28 cellular contexts compared by ENCODE assay signal in the genomic region with DNA sequence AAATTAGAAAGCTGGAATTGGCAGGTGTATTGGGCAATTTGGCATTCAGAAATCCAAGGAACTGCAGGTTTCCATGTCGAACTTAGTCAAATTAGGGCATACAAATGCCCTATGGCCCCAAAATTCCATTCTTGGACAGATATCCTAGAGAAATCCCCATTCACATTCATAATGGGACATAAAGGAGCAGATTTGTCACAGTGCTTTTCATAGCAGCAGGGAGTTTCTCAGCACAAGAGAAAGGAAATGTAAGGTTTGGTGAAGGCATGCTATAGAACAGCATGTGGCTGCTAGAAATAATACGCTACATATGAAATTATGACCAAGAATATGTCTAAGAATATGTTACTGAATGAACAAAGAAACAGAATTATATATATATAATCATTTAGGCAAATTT.
"Had no signal": no experiment of that assay in that cellular context is flagged by ENCODE, and none has a peak within 500 bp of the region (broad histone marks: within the 10 kb centered on the region; RNA-seq: fewer than 3 reads in every experiment).

No MANE protein-coding gene starts in this region.

- H3K27me3 ChIP-seq: stomach, testis, thyroid gland, transverse colon, upper lobe of left lung, vagina had no signal

- H3K9me3 ChIP-seq: left ventricle myocardium inferior, pancreas, prostate gland, stomach, testis, thyroid gland, transverse colon, upper lobe of left lung, vagina had no signal

- H3K4me1 Mint-ChIP-seq: naive B cell; natural killer cell; nephron progenitor cell; stimulated activated naive B cell treated with anti-CD40 and anti-IgM and Interleukin-4, amounts not matched to agents 10 μg/mL and 1 μg/mL and 100 μg/mL, for 72 hours had no signal

- H3K36me3 Mint-ChIP-seq: mesothelial cell of epicardium; naive B cell; natural killer cell; stimulated activated naive B cell treated with anti-CD40 and anti-IgM and Interleukin-4, amounts not matched to agents 10 μg/mL and 1 μg/mL and 100 μg/mL, for 72 hours had no signal

- H3K9me3 Mint-ChIP-seq: mesothelial cell of epicardium; naive B cell; nephron progenitor cell; stimulated activated naive B cell treated with anti-CD40 and anti-IgM and Interleukin-4, amounts not matched to agents 10 μg/mL and 1 μg/mL and 100 μg/mL, for 72 hours had no signal

- H3K4me3 ChIP-seq: left ventricle myocardium inferior, lung, pancreas, prostate gland, skin epidermis, stomach, testis, thyroid gland, transverse colon, upper lobe of left lung, vagina had no signal

- H3K27ac Mint-ChIP-seq: mesothelial cell of epicardium; natural killer cell; nephron progenitor cell; stimulated activated naive B cell treated with anti-CD40 and anti-IgM and Interleukin-4, amounts not matched to agents 10 μg/mL and 1 μg/mL and 100 μg/mL, for 72 hours had no signal

- DNase-seq: islet precursor cell; left ventricle myocardium inferior; mesendoderm; naive B cell; natural killer cell; nephron progenitor cell; nucleus accumbens; pancreas; posterior cingulate gyrus; retina; right cardiac atrium; stimulated activated CD4-positive, alpha-beta T cell treated with anti-CD3 and anti-CD28 coated beads, Interleukin-12 subunit alpha, Interleukin-12 subunit beta, amount 100 ng/mL, for 4 hours; stimulated activated CD4-positive, alpha-beta T cell treated with anti-CD3 and anti-CD28 coated beads, Interleukin-15, amount 100 ng/mL, for 24 hours; stimulated activated CD4-positive, alpha-beta T cell treated with anti-CD3 and anti-CD28 coated beads, Interleukin-2, amount 100 ng/mL, for 24 hours; stimulated activated CD4-positive, alpha-beta T cell treated with anti-CD3 and anti-CD28 coated beads, Interleukin-4, amount 100 ng/mL, for 1 hour; stimulated activated naive B cell treated with anti-CD40 and anti-IgM and Interleukin-4, amounts not matched to agents 10 μg/mL and 1 μg/mL and 100 μg/mL, for 72 hours; stimulated activated naive CD8-positive, alpha-beta T cell treated with anti-CD3 and anti-CD28 coated beads, Interleukin-15, Interleukin-2, amounts not matched to agents 100 U/mL and 50 U/mL, for 24 hours; stomach; testis; thyroid gland; transverse colon; upper lobe of left lung had no signal

- ATAC-seq: natural killer cell; pancreas; right cardiac atrium; sciatic nerve; stimulated activated naive B cell treated with anti-CD40 and anti-IgM and Interleukin-4, amounts not matched to agents 10 μg/mL and 1 μg/mL and 100 μg/mL, for 72 hours; stimulated activated naive CD8-positive, alpha-beta T cell treated with anti-CD3 and anti-CD28 coated beads, Interleukin-15, Interleukin-2, amounts not matched to agents 100 U/mL and 50 U/mL, for 24 hours had no signal

- H3K4me3 Mint-ChIP-seq: mesothelial cell of epicardium; naive B cell; natural killer cell; nephron progenitor cell; stimulated activated naive B cell treated with anti-CD40 and anti-IgM and Interleukin-4, amounts not matched to agents 10 μg/mL and 1 μg/mL and 100 μg/mL, for 72 hours had no signal

- H3K36me3 ChIP-seq: left ventricle myocardium inferior, pancreas, prostate gland, stomach, thyroid gland, transverse colon, upper lobe of left lung, vagina had no signal

- H3K27me3 Mint-ChIP-seq: stimulated activated naive B cell treated with anti-CD40 and anti-IgM and Interleukin-4, amounts not matched to agents 10 μg/mL and 1 μg/mL and 100 μg/mL, for 72 hours had no signal

- H3K4me1 ChIP-seq: left ventricle myocardium inferior, prostate gland, thyroid gland, transverse colon, upper lobe of left lung, vagina had no signal

- H3K27ac ChIP-seq: left ventricle myocardium inferior, pancreas, prostate gland, skin epidermis, stomach, testis, thyroid gland, transverse colon, upper lobe of left lung, vagina had no signal
